In genomic region chr3:42600111-42600957, GRCh38 we compare ENCODE assay signal across 8 cellular contexts. TPM values are rescaled to one million over a fixed set of nuclear protein-coding genes. Genes with fewer than 3 reads are reported as not detected.
DNase-seq lines count a peak whose midpoint lies in the region; ATAC-seq and TF ChIP-seq lines count a peak whose summit lies in the region.

NKTR (plus strand) TSS chr3:42600686; CDS start chr3:42601007, 321 bp downstream.

- peak; percentile 99 for DNase-seq in GM06990 (ENCODE audit: extremely low read depth, insufficient read length)
- DNase-seq in NCI-H1092 (lab: John Stamatoyannopoulos, UW): peak; percentile 97
- peak; percentile 93 for DNase-seq in globus pallidus (ENCODE audit: low spot score)
- DNase-seq in nucleus accumbens (lab: John Stamatoyannopoulos, UW): peak; percentile 69 to 100 (median 92)
- peak; percentile 98 to 99 for DNase-seq in suprapubic skin (ENCODE audit: low spot score in 2 of 2)

- H3K27ac ChIP-seq in suprapubic skin: peak within 1 kb of the TSS; percentile 99

- H3K9me3 Mint-ChIP-seq in activated naive CD4-positive, alpha-beta T cell treated with anti-CD3 and anti-CD28 coated beads, Interleukin-2, amount 50 U/mL, for 24 hours: no peaks in the 10 kb centered on the region

- peak within 1 kb of the TSS; percentile 89 for H3K4me3 Mint-ChIP-seq in activated naive CD4-positive, alpha-beta T cell treated with anti-CD3 and anti-CD28 coated beads, Interleukin-2, amount 50 U/mL, for 24 hours

- H3K4me3 ChIP-seq in GM06990 (replicated peaks; ENCODE audit: low read depth, low read length) (peak within 1 kb of the TSS; percentile 93), suprapubic skin (peak within 1 kb of the TSS; percentile 96)

- H3K9me3 ChIP-seq in suprapubic skin: no peaks in the 10 kb centered on the region

- H3K27ac Mint-ChIP-seq in activated naive CD4-positive, alpha-beta T cell treated with anti-CD3 and anti-CD28 coated beads, Interleukin-2, amount 50 U/mL, for 24 hours: peak within 1 kb of the TSS; percentile 96

- peaks cover 43% of the 10 kb centered on the region for H3K4me1 Mint-ChIP-seq in activated naive CD4-positive, alpha-beta T cell treated with anti-CD3 and anti-CD28 coated beads, Interleukin-2, amount 50 U/mL, for 24 hours

- H3K4me1 ChIP-seq in suprapubic skin: peaks cover 39% of the 10 kb centered on the region

- H3K36me3 ChIP-seq in GM06990 (ENCODE audit: control insufficient read depth, insufficient read depth, low read length) (no peaks in the 10 kb centered on the region; the same call in 1 of the 2 replicates), suprapubic skin (peaks cover 3% of the 10 kb centered on the region)

- 0% methylated on average over 42 of the region's 76 CpGs for WGBS in suprapubic skin

- H3K27me3 ChIP-seq in GM06990 (replicated peaks; ENCODE audit: control insufficient read depth, insufficient read depth, low read length) (no peaks in the 10 kb centered on the region), suprapubic skin (no peaks in the 10 kb centered on the region)

- peaks cover 14% of the 10 kb centered on the region for H3K36me3 Mint-ChIP-seq in activated naive CD4-positive, alpha-beta T cell treated with anti-CD3 and anti-CD28 coated beads, Interleukin-2, amount 50 U/mL, for 24 hours

- peak in 1 of 2 donors; percentile 56 for TF ChIP-seq POLR2A in suprapubic skin (IDR thresholded peaks at IDR 0.05)

- no peaks in the 10 kb centered on the region for H3K27me3 Mint-ChIP-seq in activated naive CD4-positive, alpha-beta T cell treated with anti-CD3 and anti-CD28 coated beads, Interleukin-2, amount 50 U/mL, for 24 hours

- TF ChIP-seq CTCF in GM06990 (IDR thresholded peaks at IDR 0.05; ENCODE audit: insufficient read depth, low read length, poor library complexity, severe bottlenecking) (no peak), suprapubic skin (IDR thresholded peaks at IDR 0.05) (no peak)

- ATAC-seq in HG02588 (IDR thresholded peaks at IDR 0.05; ENCODE audit: unreplicated experiment) (peak; percentile 82), SK-N-SH treated with all-trans-retinoic acid at 6 μM for 48 hours (peak; percentile 92)

- no peak for TF ChIP-seq EP300 in suprapubic skin (IDR thresholded peaks at IDR 0.05)

TF ChIP-seq in SK-N-SH treated with all-trans-retinoic acid at 6 μM for 48 hours, 23 proteins besides CTCF, POLR2A, EP300 and RAD21:
- TF ChIP-seq, protein P1, sequence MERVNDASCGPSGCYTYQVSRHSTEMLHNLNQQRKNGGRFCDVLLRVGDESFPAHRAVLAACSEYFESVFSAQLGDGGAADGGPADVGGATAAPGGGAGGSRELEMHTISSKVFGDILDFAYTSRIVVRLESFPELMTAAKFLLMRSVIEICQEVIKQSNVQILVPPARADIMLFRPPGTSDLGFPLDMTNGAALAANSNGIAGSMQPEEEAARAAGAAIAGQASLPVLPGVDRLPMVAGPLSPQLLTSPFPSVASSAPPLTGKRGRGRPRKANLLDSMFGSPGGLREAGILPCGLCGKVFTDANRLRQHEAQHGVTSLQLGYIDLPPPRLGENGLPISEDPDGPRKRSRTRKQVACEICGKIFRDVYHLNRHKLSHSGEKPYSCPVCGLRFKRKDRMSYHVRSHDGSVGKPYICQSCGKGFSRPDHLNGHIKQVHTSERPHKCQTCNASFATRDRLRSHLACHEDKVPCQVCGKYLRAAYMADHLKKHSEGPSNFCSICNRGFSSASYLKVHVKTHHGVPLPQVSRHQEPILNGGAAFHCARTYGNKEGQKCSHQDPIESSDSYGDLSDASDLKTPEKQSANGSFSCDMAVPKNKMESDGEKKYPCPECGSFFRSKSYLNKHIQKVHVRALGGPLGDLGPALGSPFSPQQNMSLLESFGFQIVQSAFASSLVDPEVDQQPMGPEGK (CRISPR knock-in tag; IDR thresholded peaks at IDR 0.05; ENCODE audit: borderline replicate concordance): peak; percentile 88; the same call in 1 of the 2 replicates
- TF ChIP-seq ZNF70 (CRISPR knock-in tag; IDR thresholded peaks at IDR 0.05): no peak

RNA-seq across cellular contexts. Expression of gene NKTR, which starts in this region (rescaled TPM):
- 100 to 1,000 TPM in 1 of 4 donors, 10 to 100 TPM in 3; 47.7 to 328 (median 66.8) TPM for total RNA-seq in suprapubic skin

Comparison
In these comparisons a context has a peak if more than half of its experiments do, and no peak if none do; other contexts are left out.
1. Peak in every context shown above with its lines: DNase-seq, ATAC-seq, H3K4me3 ChIP-seq and H3K27ac ChIP-seq.